In genomic region chr4:125389713-125390112, GRCh38 we compare ENCODE assay signal across 10 cellular contexts.
DNase-seq lines count a peak whose midpoint lies in the region; ATAC-seq and TF ChIP-seq lines count a peak whose summit lies in the region.
"Had no signal": no experiment of that assay in that cellular context is flagged by ENCODE, and none has a peak within 500 bp of the region (broad histone marks: within the 10 kb centered on the region; RNA-seq: fewer than 3 reads in every experiment).

No MANE protein-coding gene starts in this region.

- no peaks in the 10 kb centered on the region for H3K9me3 ChIP-seq in thyroid gland

- H3K27me3 ChIP-seq in thyroid gland = no peaks in the 10 kb centered on the region

- peaks cover 4 to 36% of the 10 kb centered on the region in 2 donors for H3K4me1 ChIP-seq in thyroid gland

- H3K27ac ChIP-seq in thyroid gland = peak overlapping the region in 2 of 3 donors; percentile 30 to 52

- H3K36me3 Mint-ChIP-seq in chondrocyte (ENCODE audit: low read depth) = peaks cover 4% of the 10 kb centered on the region

- peaks cover 7% of the 10 kb centered on the region for H3K9me3 Mint-ChIP-seq in chondrocyte (ENCODE audit: low read depth)

- no peak for TF ChIP-seq CTCF in chondrocyte (IDR thresholded peaks at IDR 0.05)
- TF ChIP-seq CTCF in thyroid gland (IDR thresholded peaks at IDR 0.05) = no peak

- no peaks in the 10 kb centered on the region for H3K36me3 ChIP-seq in thyroid gland

- peak overlapping the region; percentile 83 for H3K27ac Mint-ChIP-seq in chondrocyte (ENCODE audit: unreplicated experiment)
- H3K27ac Mint-ChIP-seq: activated T-cell treated with anti-CD3 and anti-CD28 coated beads, Interleukin-2, amount 50 U/mL, for 72 hours had no signal

- WGBS in thyroid gland, 2 donors = 59 to 76% methylated on average over 3 of the region's 3 CpGs

- H3K27me3 Mint-ChIP-seq in chondrocyte (ENCODE audit: low read depth) = no peaks in the 10 kb centered on the region

- peak in 1 of 2 donors; percentile 3 for TF ChIP-seq POLR2A in thyroid gland (IDR thresholded peaks at IDR 0.05)

- DNase-seq in HT1080 (ENCODE audit: low read depth) (peak; percentile 82), chondrocyte (ENCODE audit: low spot score) (no peak), kidney glomerular epithelial cell (lab: John Stamatoyannopoulos, UW) (peak; percentile 52), thyroid gland (no peak), NCI-H524 (lab: John Stamatoyannopoulos, UW) (no peak)
- DNase-seq in activated CD4-positive, alpha-beta T cell treated with anti-CD3 and anti-CD28 coated beads for 48 hours = no peak
- DNase-seq: activated T-cell treated with anti-CD3 and anti-CD28 coated beads, Interleukin-2, amount 50 U/mL, for 72 hours; stimulated activated CD4-positive, alpha-beta T cell treated with anti-CD3 and anti-CD28 coated beads, Interleukin-15, amount 100 ng/mL, for 24 hours had no signal

- H3K4me3 Mint-ChIP-seq in chondrocyte (ENCODE audit: unreplicated experiment) = peak overlapping the region; percentile 52
- H3K4me3 Mint-ChIP-seq: activated T-cell treated with anti-CD3 and anti-CD28 coated beads, Interleukin-2, amount 50 U/mL, for 72 hours had no signal

- intact Hi-C loops in thyroid gland (cut with DNase I) = no loop called here

- no peak overlapping the region for H3K4me3 ChIP-seq in thyroid gland (replicated peaks in 1 of 3)

- no peak for ATAC-seq in HG02981 (IDR thresholded peaks at IDR 0.05; ENCODE audit: unreplicated experiment)
- ATAC-seq in HG03135 (IDR thresholded peaks at IDR 0.05; ENCODE audit: unreplicated experiment) = no peak
- ATAC-seq: activated T-cell treated with anti-CD3 and anti-CD28 coated beads, Interleukin-2, amount 50 U/mL, for 72 hours had no signal

- peaks cover 54% of the 10 kb centered on the region for H3K4me1 Mint-ChIP-seq in chondrocyte (ENCODE audit: low read depth)

Comparison
In these comparisons a context has a peak if more than half of its experiments do, and no peak if none do; other contexts are left out.
1. DNase-seq: peak in HT1080 (single experiment) and kidney glomerular epithelial cell (single experiment); none in chondrocyte (single experiment), thyroid gland (0 of 2), activated CD4-positive, alpha-beta T cell treated with anti-CD3 and anti-CD28 coated beads for 48 hours (single experiment) and NCI-H524 (0 of 2).